In the genomic region with DNA sequence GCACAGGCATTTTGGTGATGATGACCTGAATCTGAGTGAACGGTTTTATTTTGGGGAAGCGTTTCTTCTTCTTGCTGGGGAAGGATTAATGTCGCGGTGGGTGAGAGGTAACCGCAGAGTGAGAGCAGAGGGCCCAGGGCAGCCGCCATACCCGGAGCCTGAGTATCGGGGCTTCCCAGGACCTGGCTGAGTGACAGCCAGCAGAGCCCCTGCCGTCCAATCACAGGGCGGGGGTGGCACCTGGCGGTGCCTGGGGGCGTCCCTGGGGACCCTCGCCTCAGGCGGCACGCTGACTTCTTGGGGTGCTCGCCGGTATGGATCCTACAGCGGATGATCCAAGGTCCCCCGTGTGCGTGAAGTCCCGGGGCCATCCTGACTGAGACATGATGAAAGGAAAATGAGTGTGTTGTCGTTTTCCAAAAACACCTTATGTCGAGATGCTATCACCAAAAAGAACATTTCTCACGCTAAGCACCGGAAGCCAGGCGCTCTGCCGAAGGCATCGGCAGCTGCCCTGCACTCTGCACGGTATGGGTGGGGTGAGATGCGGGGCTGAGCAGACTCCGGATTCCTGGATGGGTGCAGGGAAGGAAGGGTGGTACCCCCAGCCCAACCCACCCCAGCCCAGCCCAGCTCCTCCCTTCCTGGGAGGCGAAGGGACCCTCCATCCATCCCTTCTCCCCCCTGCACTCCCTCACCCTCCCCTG, we compare ENCODE assay signal across 20 cellular contexts.
"Had no signal": no experiment of that assay in that cellular context is flagged by ENCODE, and none has a peak within 500 bp of the region (broad histone marks: within the 10 kb centered on the region; RNA-seq: fewer than 3 reads in every experiment).

No MANE protein-coding gene starts in this region.

- H3K27ac Mint-ChIP-seq: activated naive CD4-positive, alpha-beta T cell treated with anti-CD3 and anti-CD28 coated beads, Interleukin-2, amount 50 U/mL, for 24 hours; activated T-helper 17 cell treated with anti-CD3 and anti-CD28 coated beads, Interleukin-2, amount 50 U/mL, for 72 hours; stimulated activated effector memory CD8-positive, alpha-beta T cell treated with anti-CD3 and anti-CD28 coated beads, Interleukin-12 subunit alpha, Interleukin-12 subunit beta, amount 100 ng/mL, for 72 hours had no signal

- ATAC-seq: activated T-helper 17 cell treated with anti-CD3 and anti-CD28 coated beads, Interleukin-2, amount 50 U/mL, for 72 hours; left cardiac atrium; stimulated activated effector memory CD8-positive, alpha-beta T cell treated with anti-CD3 and anti-CD28 coated beads, Interleukin-12 subunit alpha, Interleukin-12 subunit beta, amount 100 ng/mL, for 72 hours had no signal

- H3K36me3 Mint-ChIP-seq: activated naive CD4-positive, alpha-beta T cell treated with anti-CD3 and anti-CD28 coated beads, Interleukin-2, amount 50 U/mL, for 24 hours; naive thymus-derived CD8-positive, alpha-beta T cell; stimulated activated effector memory CD8-positive, alpha-beta T cell treated with anti-CD3 and anti-CD28 coated beads, Interleukin-12 subunit alpha, Interleukin-12 subunit beta, amount 100 ng/mL, for 72 hours had no signal

- H2AFZ ChIP-seq: hepatocyte had no signal

- H3K9me3 ChIP-seq: esophagus squamous epithelium, sigmoid colon, thyroid gland had no signal

- H3K79me2 ChIP-seq: hepatocyte had no signal

- H3K36me3 ChIP-seq: esophagus squamous epithelium, sigmoid colon, thyroid gland had no signal

- H3K9me3 Mint-ChIP-seq: activated naive CD4-positive, alpha-beta T cell treated with anti-CD3 and anti-CD28 coated beads, Interleukin-2, amount 50 U/mL, for 24 hours; activated T-helper 17 cell treated with anti-CD3 and anti-CD28 coated beads, Interleukin-2, amount 50 U/mL, for 72 hours; naive thymus-derived CD8-positive, alpha-beta T cell; stimulated activated effector memory CD8-positive, alpha-beta T cell treated with anti-CD3 and anti-CD28 coated beads, Interleukin-12 subunit alpha, Interleukin-12 subunit beta, amount 100 ng/mL, for 72 hours had no signal

- H3K4me3 Mint-ChIP-seq: activated naive CD4-positive, alpha-beta T cell treated with anti-CD3 and anti-CD28 coated beads, Interleukin-2, amount 50 U/mL, for 24 hours; activated T-helper 17 cell treated with anti-CD3 and anti-CD28 coated beads, Interleukin-2, amount 50 U/mL, for 72 hours; stimulated activated effector memory CD8-positive, alpha-beta T cell treated with anti-CD3 and anti-CD28 coated beads, Interleukin-12 subunit alpha, Interleukin-12 subunit beta, amount 100 ng/mL, for 72 hours had no signal

- DNase-seq: activated CD4-positive, alpha-beta T cell treated with anti-CD3 and anti-CD28 coated beads for 1 hour; activated CD4-positive, alpha-beta T cell treated with anti-CD3 and anti-CD28 coated beads, Interleukin-2, amount 50 U/mL, for 4 hours; activated T-cell treated with anti-CD3 and anti-CD28 coated beads for 4 hours; cerebellar nuclear complex; dermis blood vessel endothelial cell; effector memory CD4-positive, alpha-beta T cell; esophagus squamous epithelium; left cardiac atrium; mesenchymal stem cell; posterior cingulate gyrus; sigmoid colon; stimulated activated CD4-positive, alpha-beta T cell treated with anti-CD3 and anti-CD28 coated beads, Interleukin-4, amount 100 ng/mL, for 24 hours; thyroid gland had no signal

- H3K4me3 ChIP-seq: esophagus squamous epithelium, hepatocyte, sigmoid colon, thyroid gland had no signal

- H3K27ac ChIP-seq: esophagus squamous epithelium, hepatocyte, sigmoid colon, thyroid gland had no signal

- H3K27me3 Mint-ChIP-seq: activated naive CD4-positive, alpha-beta T cell treated with anti-CD3 and anti-CD28 coated beads, Interleukin-2, amount 50 U/mL, for 24 hours; naive thymus-derived CD8-positive, alpha-beta T cell had no signal

- H3K4me2 ChIP-seq: hepatocyte had no signal

- H3K27me3 ChIP-seq: hepatocyte, thyroid gland had no signal

- H3K4me1 ChIP-seq: esophagus squamous epithelium, sigmoid colon, thyroid gland had no signal

- H3K4me1 Mint-ChIP-seq: activated naive CD4-positive, alpha-beta T cell treated with anti-CD3 and anti-CD28 coated beads, Interleukin-2, amount 50 U/mL, for 24 hours; activated T-helper 17 cell treated with anti-CD3 and anti-CD28 coated beads, Interleukin-2, amount 50 U/mL, for 72 hours; naive thymus-derived CD8-positive, alpha-beta T cell; stimulated activated effector memory CD8-positive, alpha-beta T cell treated with anti-CD3 and anti-CD28 coated beads, Interleukin-12 subunit alpha, Interleukin-12 subunit beta, amount 100 ng/mL, for 72 hours had no signal

- FAIRE-seq: bronchial epithelial cell, islet of Langerhans had no signal
